Comparison of ENCODE assay signal across 9 cellular contexts in the genomic region with DNA sequence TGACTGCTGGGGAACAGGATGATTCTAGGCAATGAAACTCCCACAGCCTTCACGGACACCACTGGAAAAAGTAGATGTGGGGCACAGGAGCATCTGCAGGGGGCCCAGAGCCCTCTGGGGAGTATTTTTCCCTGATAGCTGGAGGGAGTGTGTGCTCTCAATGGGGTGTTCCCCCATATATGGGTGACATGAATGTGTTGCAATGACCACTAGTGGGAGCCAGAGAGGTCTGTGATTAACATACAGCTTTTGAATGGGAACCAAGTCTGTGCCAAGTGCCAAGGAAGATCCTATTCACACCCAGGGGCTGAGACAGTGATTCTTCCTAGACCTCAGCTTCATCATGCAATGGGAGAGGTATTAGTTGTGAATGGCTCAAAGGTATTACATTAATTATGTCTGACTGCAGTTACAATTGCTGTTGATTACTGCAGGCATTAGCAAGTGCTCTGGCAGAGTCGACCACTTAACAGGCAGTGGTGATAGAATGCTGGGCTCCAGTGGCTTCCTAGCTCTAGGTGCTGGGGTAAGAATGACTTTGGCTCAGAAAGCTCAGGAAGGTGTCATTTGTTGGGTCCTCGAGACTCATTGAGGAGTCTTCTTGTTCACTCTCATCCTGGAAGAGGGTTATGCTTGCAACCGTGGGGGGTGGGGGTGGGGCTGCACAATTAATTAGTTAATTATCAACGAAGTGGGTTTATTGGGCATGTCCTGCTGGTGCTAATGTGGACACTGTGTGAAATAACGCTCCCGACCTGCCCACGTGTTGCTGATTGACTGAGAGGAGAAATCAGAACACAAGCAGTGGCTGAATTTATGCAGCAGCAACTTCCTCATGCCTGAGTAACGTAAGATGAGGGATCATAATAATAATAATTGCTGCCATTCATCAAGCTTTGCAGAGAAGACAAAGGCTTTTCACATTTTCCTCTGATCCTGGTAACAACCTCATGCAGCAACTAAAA.
DNase-seq lines count a peak whose midpoint lies in the region; TF ChIP-seq lines count a peak whose summit lies in the region.
"Had no signal": no experiment of that assay in that cellular context is flagged by ENCODE, and none has a peak within 500 bp of the region (broad histone marks: within the 10 kb centered on the region; RNA-seq: fewer than 3 reads in every experiment).

No MANE protein-coding gene starts in this region.

- H3K9me3 ChIP-seq in mucosa of stomach (ENCODE audit: control insufficient read depth, low read length) (no peaks in the 10 kb centered on the region), transverse colon (no peaks in the 10 kb centered on the region)
- H3K9me3 ChIP-seq: BLaER1 had no signal

- TF ChIP-seq CTCF in epithelial cell of proximal tubule (conservative IDR thresholded peaks at IDR 0.05; ENCODE audit: low read depth, low read length) (peak; percentile 90), transverse colon (IDR thresholded peaks at IDR 0.05) (peak; percentile 54 to 74 (median 71))

- in situ Hi-C loops in transverse colon (cut with MboI; ENCODE audit: low pct_ligation_motif_present in 1 of 4, low pct_unique_long_range_greater_than_20kb in 1 of 4, low sequenced_read_pairs in 3 of 4), result loop anchor here in 1 of 4 donors (25.0 kb wide), 1 partner anchor 528 kb away; no protein-coding TSS in a partner anchor

- DNase-seq in NCI-H187 (lab: John Stamatoyannopoulos, UW), result peak; percentile 12 to 17
- no peak for DNase-seq in NCI-H187 treated with DMSO at 0.1 percent for 48 hours (lab: John Stamatoyannopoulos, UW)
- peak; percentile 62 for DNase-seq in HEK293T (ENCODE audit: extremely low spot score)
- peak; percentile 44 for DNase-seq in NCI-H2029 (lab: John Stamatoyannopoulos, UW)
- peak; percentile 51 for DNase-seq in activated CD4-positive, alpha-beta T cell treated with anti-CD3 and anti-CD28 coated beads for 48 hours
- DNase-seq in epithelial cell of proximal tubule (ENCODE audit: low read depth), result peak; percentile 38
- peak; percentile 29 for DNase-seq in transverse colon

- no peak overlapping the region for H3K27ac ChIP-seq in transverse colon
- H3K27ac ChIP-seq: BLaER1 had no signal

- H3K27me3 ChIP-seq in mucosa of stomach (ENCODE audit: control insufficient read depth, insufficient read depth, low read length) (no peaks in the 10 kb centered on the region), transverse colon (no peaks in the 10 kb centered on the region)
- H3K27me3 ChIP-seq: BLaER1 had no signal

- TF ChIP-seq POLR2A in transverse colon (IDR thresholded peaks at IDR 0.05), result no peak

- 0 to 38% methylated on average over 1 to 9 of the region's 9 CpGs for WGBS in transverse colon (ENCODE audit: low coverage in 1 of 2), 2 donors

- POLR2A ChIA-PET in HEK293T (lab: Yijun Ruan, JAX), result interaction anchor here (0.6 kb wide), 1 partner anchor 132 kb away, joined by 5 read pairs; no protein-coding TSS in a partner anchor

- no peak overlapping the region for H3K4me3 ChIP-seq in epithelial cell of proximal tubule (ENCODE audit: low read depth, low read length)
- H3K4me3 ChIP-seq in mucosa of stomach (ENCODE audit: low read length), result peak overlapping the region; percentile 6
- no peak overlapping the region for H3K4me3 ChIP-seq in transverse colon
- H3K4me3 ChIP-seq: BLaER1 had no signal

- H3K4me1 ChIP-seq in mucosa of stomach (ENCODE audit: control insufficient read depth, insufficient read depth, low read length) (peaks cover 15% of the 10 kb centered on the region), transverse colon (no peaks in the 10 kb centered on the region)

- TF ChIP-seq EP300 in transverse colon (IDR thresholded peaks at IDR 0.05; ENCODE audit: low read depth), result no peak

- intact Hi-C loops in transverse colon (cut with DNase I; ENCODE audit: low total_unique reads), result no loop called here

- CTCF ChIA-PET in HEK293T (lab: Yijun Ruan, JAX), result interaction anchor here (0.6 to 1.4 kb wide), 15 partner anchors 9 to 415 kb away, joined by 3 to 7 read pairs (median 3); no protein-coding TSS in a partner anchor

- H3K36me3 ChIP-seq in mucosa of stomach (ENCODE audit: control insufficient read depth, insufficient read depth, low read length), result no peaks in the 10 kb centered on the region
- H3K36me3 ChIP-seq in transverse colon, result no peaks in the 10 kb centered on the region
- H3K36me3 ChIP-seq: BLaER1 had no signal

- H3K9ac ChIP-seq in mucosa of stomach (ENCODE audit: low read length), result no peak overlapping the region
- H3K9ac ChIP-seq: BLaER1 had no signal

TF ChIP-seq in HEK293T, 16 proteins besides CTCF, POLR2A, EP300 and RAD21:
- no peak for TF ChIP-seq SUZ12 (IDR thresholded peaks at IDR 0.05)
- no peak for TF ChIP-seq ZNF384 (IDR thresholded peaks at IDR 0.05)
- no peak for TF ChIP-seq FOXA1 (IDR thresholded peaks at IDR 0.05)
- no peak for TF ChIP-seq NFRKB (IDR thresholded peaks at IDR 0.05)
- no peak for TF ChIP-seq L3MBTL2 (conservative IDR thresholded peaks at IDR 0.05)
- TF ChIP-seq SP1 (IDR thresholded peaks at IDR 0.05), result no peak
- TF ChIP-seq ELF4 (IDR thresholded peaks at IDR 0.05), result no peak
- no peak for TF ChIP-seq LEF1 (IDR thresholded peaks at IDR 0.05; ENCODE audit: borderline replicate concordance)
- no peak for TF ChIP-seq ARNT (IDR thresholded peaks at IDR 0.05)
- no peak for TF ChIP-seq PKNOX1 (IDR thresholded peaks at IDR 0.05)
- TF ChIP-seq TARDBP (IDR thresholded peaks at IDR 0.05), result no peak
- no peak for TF ChIP-seq HDGF (IDR thresholded peaks at IDR 0.05; ENCODE audit: borderline replicate concordance)
- TF ChIP-seq CTBP1 (IDR thresholded peaks at IDR 0.05; ENCODE audit: borderline replicate concordance), result no peak
- TF ChIP-seq FOXK2 (IDR thresholded peaks at IDR 0.05), result no peak
- no peak for TF ChIP-seq BHLHE40 (IDR thresholded peaks at IDR 0.05; ENCODE audit: borderline replicate concordance)
- no peak for TF ChIP-seq FOXM1 (IDR thresholded peaks at IDR 0.05; ENCODE audit: borderline replicate concordance)
